ENCODE assay signal across 26 cellular contexts in genomic region chr18:72799106-72799505, GRCh38.
"Had no signal": no experiment of that assay in that cellular context is flagged by ENCODE, and none has a peak within 500 bp of the region (broad histone marks: within the 10 kb centered on the region; RNA-seq: fewer than 3 reads in every experiment).

No MANE protein-coding gene starts in this region.

- H3K4me3 ChIP-seq: coronary artery, gastrocnemius medialis, spleen, thyroid gland, upper lobe of right lung had no signal

- H3K27ac ChIP-seq: coronary artery, gastrocnemius medialis, spleen, thyroid gland, upper lobe of right lung, WERI-Rb-1 had no signal

- ATAC-seq: activated CD8-positive, alpha-beta memory T cell treated with anti-CD3 and anti-CD28 coated beads, Interleukin-2, amount 10 ng/mL, durations not matched to agents 7 days and 5 days; activated CD8-positive, alpha-beta T cell treated with anti-CD3 and anti-CD28 coated beads for 36 hours; activated naive CD8-positive, alpha-beta T cell treated with anti-CD3 and anti-CD28 coated beads, Interleukin-2, amount 50 U/mL, for 24 hours; gastrocnemius medialis; left ventricle myocardium superior; natural killer cell treated with Interleukin-12 subunit alpha and Interleukin-12 subunit beta and Interleukin-15 and Interleukin-18, amount 100 ng/mL, for 72 hours; stimulated activated naive CD8-positive, alpha-beta T cell treated with anti-CD3 and anti-CD28 coated beads, Interleukin-15, Interleukin-2, amounts not matched to agents 100 U/mL and 50 U/mL, for 24 hours; upper lobe of right lung had no signal

- H3K27me3 Mint-ChIP-seq: activated CD4-positive, alpha-beta T cell treated with anti-CD3 and anti-CD28 coated beads, Interleukin-2, amount 10 ng/mL, durations not matched to agents 7 days and 5 days; activated CD8-positive, alpha-beta memory T cell treated with anti-CD3 and anti-CD28 coated beads, Interleukin-2, amount 10 ng/mL, durations not matched to agents 7 days and 5 days; activated CD8-positive, alpha-beta T cell treated with anti-CD3 and anti-CD28 coated beads for 36 hours; activated naive CD4-positive, alpha-beta T cell treated with anti-CD3 and anti-CD28 coated beads, Interleukin-2, amount 10 ng/mL, durations not matched to agents 7 days and 5 days; activated naive CD8-positive, alpha-beta T cell treated with anti-CD3 and anti-CD28 coated beads, Interleukin-2, amount 50 U/mL, for 24 hours; natural killer cell treated with Interleukin-12 subunit alpha and Interleukin-12 subunit beta and Interleukin-15 and Interleukin-18, amount 100 ng/mL, for 72 hours; progenitor cell of endocrine pancreas had no signal

- H3K27ac Mint-ChIP-seq: activated CD4-positive, alpha-beta T cell treated with anti-CD3 and anti-CD28 coated beads, Interleukin-2, amount 10 ng/mL, durations not matched to agents 7 days and 5 days; activated CD8-positive, alpha-beta memory T cell treated with anti-CD3 and anti-CD28 coated beads, Interleukin-2, amount 10 ng/mL, durations not matched to agents 7 days and 5 days; activated CD8-positive, alpha-beta T cell treated with anti-CD3 and anti-CD28 coated beads for 36 hours; activated naive CD4-positive, alpha-beta T cell treated with anti-CD3 and anti-CD28 coated beads, Interleukin-2, amount 10 ng/mL, durations not matched to agents 7 days and 5 days; activated naive CD8-positive, alpha-beta T cell treated with anti-CD3 and anti-CD28 coated beads, Interleukin-2, amount 50 U/mL, for 24 hours; endodermal cell; natural killer cell treated with Interleukin-12 subunit alpha and Interleukin-12 subunit beta and Interleukin-15 and Interleukin-18, amount 100 ng/mL, for 72 hours; progenitor cell of endocrine pancreas had no signal

- DNase-seq: activated CD4-positive, alpha-beta T cell treated with anti-CD3 and anti-CD28 coated beads, Interleukin-2, amount 10 ng/mL, durations not matched to agents 7 days and 5 days; activated CD4-positive, CD25-positive, alpha-beta regulatory T cell treated with anti-CD3 and anti-CD28 coated beads, Interleukin-2, amount 50 U/mL, for 72 hours; activated CD8-positive, alpha-beta memory T cell treated with anti-CD3 and anti-CD28 coated beads, Interleukin-2, amount 10 ng/mL, durations not matched to agents 7 days and 5 days; activated CD8-positive, alpha-beta T cell treated with anti-CD3 and anti-CD28 coated beads for 36 hours; activated effector memory CD4-positive, alpha-beta T cell treated with anti-CD3 and anti-CD28 coated beads, Interleukin-2, amount 50 U/mL, for 16 hours; activated naive CD4-positive, alpha-beta T cell treated with anti-CD3 and anti-CD28 coated beads, Interleukin-2, amount 10 ng/mL, durations not matched to agents 7 days and 5 days; activated naive CD8-positive, alpha-beta T cell treated with anti-CD3 and anti-CD28 coated beads, Interleukin-2, amount 50 U/mL, for 24 hours; activated T-cell treated with anti-CD3 and anti-CD28 coated beads for 4 hours; aorta; endodermal cell; gastrocnemius medialis; hypothalamus; left ventricle myocardium superior; retina; spleen; stimulated activated CD4-positive, alpha-beta T cell treated with anti-CD3 and anti-CD28 coated beads, Interleukin-4, amount 100 ng/mL, for 24 hours; stimulated activated naive CD8-positive, alpha-beta T cell treated with anti-CD3 and anti-CD28 coated beads, Interleukin-15, Interleukin-2, amounts not matched to agents 100 U/mL and 50 U/mL, for 24 hours; T-helper 1 cell; thyroid gland; upper lobe of right lung; WERI-Rb-1 had no signal

- H3K4me1 Mint-ChIP-seq: activated CD4-positive, alpha-beta T cell treated with anti-CD3 and anti-CD28 coated beads, Interleukin-2, amount 10 ng/mL, durations not matched to agents 7 days and 5 days; activated CD8-positive, alpha-beta memory T cell treated with anti-CD3 and anti-CD28 coated beads, Interleukin-2, amount 10 ng/mL, durations not matched to agents 7 days and 5 days; activated naive CD4-positive, alpha-beta T cell treated with anti-CD3 and anti-CD28 coated beads, Interleukin-2, amount 10 ng/mL, durations not matched to agents 7 days and 5 days; activated naive CD8-positive, alpha-beta T cell treated with anti-CD3 and anti-CD28 coated beads, Interleukin-2, amount 50 U/mL, for 24 hours had no signal

- H3K4me3 Mint-ChIP-seq: activated CD4-positive, alpha-beta T cell treated with anti-CD3 and anti-CD28 coated beads, Interleukin-2, amount 10 ng/mL, durations not matched to agents 7 days and 5 days; activated CD8-positive, alpha-beta memory T cell treated with anti-CD3 and anti-CD28 coated beads, Interleukin-2, amount 10 ng/mL, durations not matched to agents 7 days and 5 days; activated CD8-positive, alpha-beta T cell treated with anti-CD3 and anti-CD28 coated beads for 36 hours; activated naive CD4-positive, alpha-beta T cell treated with anti-CD3 and anti-CD28 coated beads, Interleukin-2, amount 10 ng/mL, durations not matched to agents 7 days and 5 days; activated naive CD8-positive, alpha-beta T cell treated with anti-CD3 and anti-CD28 coated beads, Interleukin-2, amount 50 U/mL, for 24 hours; endodermal cell; natural killer cell treated with Interleukin-12 subunit alpha and Interleukin-12 subunit beta and Interleukin-15 and Interleukin-18, amount 100 ng/mL, for 72 hours had no signal

- H3K4me1 ChIP-seq: gastrocnemius medialis, spleen, thyroid gland, upper lobe of right lung had no signal

- H3K9me3 ChIP-seq: gastrocnemius medialis, spleen, thyroid gland, upper lobe of right lung had no signal

- H3K36me3 Mint-ChIP-seq: activated CD8-positive, alpha-beta memory T cell treated with anti-CD3 and anti-CD28 coated beads, Interleukin-2, amount 10 ng/mL, durations not matched to agents 7 days and 5 days; activated naive CD4-positive, alpha-beta T cell treated with anti-CD3 and anti-CD28 coated beads, Interleukin-2, amount 10 ng/mL, durations not matched to agents 7 days and 5 days had no signal

- FAIRE-seq: islet of Langerhans, TTC549 had no signal

- H3K9me3 Mint-ChIP-seq: activated CD4-positive, alpha-beta T cell treated with anti-CD3 and anti-CD28 coated beads, Interleukin-2, amount 10 ng/mL, durations not matched to agents 7 days and 5 days; activated CD8-positive, alpha-beta T cell treated with anti-CD3 and anti-CD28 coated beads for 36 hours; activated naive CD4-positive, alpha-beta T cell treated with anti-CD3 and anti-CD28 coated beads, Interleukin-2, amount 10 ng/mL, durations not matched to agents 7 days and 5 days; activated naive CD8-positive, alpha-beta T cell treated with anti-CD3 and anti-CD28 coated beads, Interleukin-2, amount 50 U/mL, for 24 hours had no signal
